21 cellular contexts compared by ENCODE assay signal in genomic region chr4:47929682-47930201, GRCh38.
"Had no signal": no experiment of that assay in that cellular context is flagged by ENCODE, and none has a peak within 500 bp of the region (broad histone marks: within the 10 kb centered on the region; RNA-seq: fewer than 3 reads in every experiment).

No MANE protein-coding gene starts in this region.

- H3K27me3 ChIP-seq: suprapubic skin, thyroid gland, upper lobe of left lung, uterus had no signal

- H3K36me3 Mint-ChIP-seq: naive thymus-derived CD8-positive, alpha-beta T cell had no signal

- H3K4me3 Mint-ChIP-seq: naive thymus-derived CD8-positive, alpha-beta T cell had no signal

- FAIRE-seq: endometrium, frontal cortex had no signal

- H3K36me3 ChIP-seq: heart left ventricle, neutrophil, spleen, suprapubic skin, thyroid gland, upper lobe of left lung, uterus had no signal

- H3K9me3 ChIP-seq: heart left ventricle, neutrophil, psoas muscle, suprapubic skin, thyroid gland, upper lobe of left lung, uterus had no signal

- H3K27ac Mint-ChIP-seq: naive thymus-derived CD8-positive, alpha-beta T cell had no signal

- DNase-seq: effector memory CD4-positive, alpha-beta T cell; heart left ventricle; hippocampal formation; left colon; left ventricle myocardium superior; naive thymus-derived CD8-positive, alpha-beta T cell; psoas muscle; spleen; stimulated activated CD4-positive, alpha-beta T cell treated with anti-CD3 and anti-CD28 coated beads, Interleukin-15, amount 100 ng/mL, for 24 hours; stimulated activated CD4-positive, alpha-beta T cell treated with anti-CD3 and anti-CD28 coated beads, Interleukin-2, amount 100 ng/mL, for 24 hours; stimulated activated CD4-positive, alpha-beta T cell treated with anti-CD3 and anti-CD28 coated beads, Interleukin-4, amount 100 ng/mL, for 4 hours; stimulated activated naive CD4-positive, alpha-beta T cell treated with Interleukin-2 at 50 U/mL for 16 hours; thyroid gland; upper lobe of left lung; uterus had no signal

- H3K4me1 ChIP-seq: psoas muscle, thyroid gland had no signal

- H3K27ac ChIP-seq: heart left ventricle, neutrophil, psoas muscle, spleen, suprapubic skin, upper lobe of left lung, uterus had no signal

- ATAC-seq: esophagus mucosa; heart left ventricle; left colon; left ventricle myocardium superior; naive thymus-derived CD8-positive, alpha-beta T cell; psoas muscle; sciatic nerve had no signal

- H3K4me3 ChIP-seq: heart left ventricle, psoas muscle, spleen, suprapubic skin, thyroid gland, upper lobe of left lung, uterus had no signal

- H3K9me3 Mint-ChIP-seq: naive thymus-derived CD8-positive, alpha-beta T cell had no signal
